9 cellular contexts compared by ENCODE assay signal in genomic region chr14:91223028-91223783, GRCh38. TPM values are rescaled to one million over a fixed set of nuclear protein-coding genes. Genes with fewer than 3 reads are reported as not detected.
DNase-seq lines count a peak whose midpoint lies in the region; ATAC-seq and TF ChIP-seq lines count a peak whose summit lies in the region.
"Had no signal": no experiment of that assay in that cellular context is flagged by ENCODE, and none has a peak within 500 bp of the region (broad histone marks: within the 10 kb centered on the region; RNA-seq: fewer than 3 reads in every experiment).

No MANE protein-coding gene starts in this region.

- no peaks in the 10 kb centered on the region for H3K27me3 ChIP-seq in CD4-positive, CD25-positive, alpha-beta regulatory T cell (ENCODE audit: control insufficient read depth, insufficient read depth, low read length)
- no peaks in the 10 kb centered on the region for H3K27me3 ChIP-seq in left lung

- peaks cover 17% of the 10 kb centered on the region for H3K36me3 ChIP-seq in CD4-positive, CD25-positive, alpha-beta regulatory T cell (ENCODE audit: control insufficient read depth, insufficient read depth, low read length)
- H3K36me3 ChIP-seq in left lung, result peaks cover 0 to 14% of the 10 kb centered on the region in 2 donors

- no peaks in the 10 kb centered on the region for H3K27me3 Mint-ChIP-seq in CD4-positive, CD25-positive, alpha-beta regulatory T cell
- H3K27me3 Mint-ChIP-seq in activated T-cell treated with anti-CD3 and anti-CD28 coated beads, Interleukin-2, amount 50 U/mL, for 72 hours (ENCODE audit: low read depth), result no peaks in the 10 kb centered on the region

- H3K27ac ChIP-seq in CD4-positive, CD25-positive, alpha-beta regulatory T cell (ENCODE audit: insufficient read depth, low read length, poor library complexity, severe bottlenecking), result peak overlapping the region; percentile 50
- H3K27ac ChIP-seq in left lung, result peak overlapping the region; percentile 9 to 63

- H3K36me3 Mint-ChIP-seq in CD4-positive, CD25-positive, alpha-beta regulatory T cell, result peaks cover 51% of the 10 kb centered on the region
- H3K36me3 Mint-ChIP-seq in activated T-cell treated with anti-CD3 and anti-CD28 coated beads, Interleukin-2, amount 50 U/mL, for 72 hours (ENCODE audit: insufficient read depth in 2 of 2), result peaks cover 18 to 31% of the 10 kb centered on the region in 2 donors

- in situ Hi-C loops in KBM-7 (cut with MboI; ENCODE audit: low pct_unique_long_range_greater_than_20kb, low sequenced_read_pairs), result no loop called here

- no peak overlapping the region for H3K4me3 ChIP-seq in CD4-positive, CD25-positive, alpha-beta regulatory T cell (ENCODE audit: low read depth, low read length)
- H3K4me3 ChIP-seq in left lung, result no peak overlapping the region

- peaks cover 22 to 72% (median 56%) of the 10 kb centered on the region in 4 donors for H3K4me1 Mint-ChIP-seq in CD4-positive, CD25-positive, alpha-beta regulatory T cell
- peaks cover 77% of the 10 kb centered on the region for H3K4me1 Mint-ChIP-seq in activated T-cell treated with anti-CD3 and anti-CD28 coated beads, Interleukin-2, amount 50 U/mL, for 72 hours (ENCODE audit: low read depth)

- peaks cover 32% of the 10 kb centered on the region for H3K4me1 ChIP-seq in CD4-positive, CD25-positive, alpha-beta regulatory T cell (ENCODE audit: control insufficient read depth, insufficient read depth, low read length, poor library complexity, severe bottlenecking)
- peaks cover 11 to 40% of the 10 kb centered on the region in 2 donors for H3K4me1 ChIP-seq in left lung

- peak overlapping the region; percentile 6 to 83 (median 63) for H3K27ac Mint-ChIP-seq in CD4-positive, CD25-positive, alpha-beta regulatory T cell
- H3K27ac Mint-ChIP-seq in activated T-cell treated with anti-CD3 and anti-CD28 coated beads, Interleukin-2, amount 50 U/mL, for 72 hours, result peak overlapping the region; percentile 83

- peak in 1 of 3 donors; percentile 44 for DNase-seq in CD4-positive, CD25-positive, alpha-beta regulatory T cell
- DNase-seq in HCEC 1CT, result peak; percentile 24
- DNase-seq in activated T-cell treated with anti-CD3 and anti-CD28 coated beads, Interleukin-2, amount 50 U/mL, for 72 hours, result peak in 1 of 2 donors; percentile 32
- DNase-seq in left lung, result no peak
- DNase-seq in KBM-7, result no peak
- DNase-seq in NCI-H1048 (lab: John Stamatoyannopoulos, UW), result no peak
- DNase-seq: NCI-H510A had no signal

- no peak for TF ChIP-seq CTCF in left lung (IDR thresholded peaks at IDR 0.05)

- peaks cover 0 to 3% (median 0%) of the 10 kb centered on the region in 7 donors for H3K9me3 Mint-ChIP-seq in CD4-positive, CD25-positive, alpha-beta regulatory T cell
- H3K9me3 Mint-ChIP-seq in activated T-cell treated with anti-CD3 and anti-CD28 coated beads, Interleukin-2, amount 50 U/mL, for 72 hours, result peaks cover 8 to 11% of the 10 kb centered on the region in 2 donors

- H3K4me3 Mint-ChIP-seq in CD4-positive, CD25-positive, alpha-beta regulatory T cell, result peak overlapping the region in 1 of 4 donors; percentile 5
- peak overlapping the region in 1 of 2 donors; percentile 42 for H3K4me3 Mint-ChIP-seq in activated T-cell treated with anti-CD3 and anti-CD28 coated beads, Interleukin-2, amount 50 U/mL, for 72 hours

- intact Hi-C loops in left lung (cut with DNase I), result no loop called here

- H3K9me3 ChIP-seq in CD4-positive, CD25-positive, alpha-beta regulatory T cell (ENCODE audit: control insufficient read depth in 2 of 2, low read length in 2 of 2), result no peaks in the 10 kb centered on the region
- no peaks in the 10 kb centered on the region for H3K9me3 ChIP-seq in left lung

- peak; percentile 46 to 57 for ATAC-seq in CD4-positive, CD25-positive, alpha-beta regulatory T cell (ENCODE audit: low read depth in 2 of 2)
- peak; percentile 56 for ATAC-seq in activated T-cell treated with anti-CD3 and anti-CD28 coated beads, Interleukin-2, amount 50 U/mL, for 72 hours (replicated peaks in 1 of 2)
- peak; percentile 2 for ATAC-seq in left lung
- ATAC-seq in GM19023 (IDR thresholded peaks at IDR 0.05; ENCODE audit: unreplicated experiment), result no peak
- ATAC-seq in GM18907 (IDR thresholded peaks at IDR 0.05; ENCODE audit: unreplicated experiment), result no peak

RNA-seq across cellular contexts. Expression of gene GPR68, which starts 21.3 kb away (rescaled TPM):
- total RNA-seq in CD4-positive, CD25-positive, alpha-beta regulatory T cell, result 18.8 TPM
- polyA plus RNA-seq in CD4-positive, CD25-positive, alpha-beta regulatory T cell, result 10 to 100 TPM in 2 of 4 donors, 1 to 10 TPM in 2; 8.5 to 19.1 (median 11.0) TPM
- 10 to 100 TPM; 18.9 to 19.2 TPM for total RNA-seq in activated T-cell treated with anti-CD3 and anti-CD28 coated beads, Interleukin-2, amount 50 U/mL, for 72 hours
- 1 to 10 TPM; 3.9 to 4.2 TPM for total RNA-seq in left lung

Comparison
In these comparisons a context has a peak if more than half of its experiments do, and no peak if none do; other contexts are left out.
1. ATAC-seq: peak in CD4-positive, CD25-positive, alpha-beta regulatory T cell (2 of 2), activated T-cell treated with anti-CD3 and anti-CD28 coated beads, Interleukin-2, amount 50 U/mL, for 72 hours (2 of 2) and left lung (single experiment); none in GM19023 (single experiment) and GM18907 (single experiment).